14 cellular contexts compared by ENCODE assay signal in genomic region chr2:232893834-232894233, GRCh38.
"Had no signal": no experiment of that assay in that cellular context is flagged by ENCODE, and none has a peak within 500 bp of the region (broad histone marks: within the 10 kb centered on the region; RNA-seq: fewer than 3 reads in every experiment).

No MANE protein-coding gene starts in this region.

- H3K9me3 Mint-ChIP-seq: activated T-helper 1 cell treated with anti-CD3 and anti-CD28 coated beads, Interleukin-12 subunit alpha, Interleukin-12 subunit beta, Interleukin-2, Interleukin-4 antibody, amounts not matched to agents 30 ng/mL and 10 ng/mL and 1 ng/mL, durations not matched to agents 14 hours and 24 hours and 36 hours; dendritic cell treated with granulocyte-macrophage colony-stimulating factor and Interleukin-4, amounts not matched to agents 40 ng/mL and 50 ng/mL, for 4 days; effector memory CD8-positive, alpha-beta T cell; WTC11 had no signal

- H3K27ac ChIP-seq: breast epithelium, left lung, pancreas, sigmoid colon, spleen had no signal

- H3K36me3 Mint-ChIP-seq: WTC11 had no signal

- H3K4me3 ChIP-seq: breast epithelium, left lung, pancreas, sigmoid colon, spleen had no signal

- ATAC-seq: activated CD8-positive, alpha-beta T cell treated with anti-CD3 and anti-CD28 coated beads, Interleukin-2, amount 10 ng/mL, durations not matched to agents 7 days and 5 days; effector memory CD8-positive, alpha-beta T cell; left lung; pancreas; WTC11 had no signal

- H3K4me1 ChIP-seq: breast epithelium, left lung had no signal

- H3K4me3 Mint-ChIP-seq: activated CD8-positive, alpha-beta T cell treated with anti-CD3 and anti-CD28 coated beads, Interleukin-2, amount 10 ng/mL, durations not matched to agents 7 days and 5 days; activated T-helper 1 cell treated with anti-CD3 and anti-CD28 coated beads, Interleukin-12 subunit alpha, Interleukin-12 subunit beta, Interleukin-2, Interleukin-4 antibody, amounts not matched to agents 30 ng/mL and 10 ng/mL and 1 ng/mL, durations not matched to agents 14 hours and 24 hours and 36 hours; dendritic cell treated with granulocyte-macrophage colony-stimulating factor and Interleukin-4, amounts not matched to agents 40 ng/mL and 50 ng/mL, for 4 days; effector memory CD8-positive, alpha-beta T cell; WTC11 had no signal

- DNase-seq: activated CD4-positive, alpha-beta T cell treated with anti-CD3 and anti-CD28 coated beads for 4 hours; activated CD8-positive, alpha-beta T cell treated with anti-CD3 and anti-CD28 coated beads, Interleukin-2, amount 10 ng/mL, durations not matched to agents 7 days and 5 days; activated naive CD4-positive, alpha-beta T cell treated with Interleukin-2 at 50 U/mL for 16 hours; effector memory CD8-positive, alpha-beta T cell; mesendoderm; sigmoid colon; T-helper 2 cell had no signal

- H3K27me3 ChIP-seq: breast epithelium, pancreas had no signal

- H3K36me3 ChIP-seq: breast epithelium, left lung, pancreas, sigmoid colon, spleen had no signal

- H3K9me3 ChIP-seq: breast epithelium, left lung, pancreas, sigmoid colon, spleen had no signal

- H3K27ac Mint-ChIP-seq: activated CD8-positive, alpha-beta T cell treated with anti-CD3 and anti-CD28 coated beads, Interleukin-2, amount 10 ng/mL, durations not matched to agents 7 days and 5 days; activated T-helper 1 cell treated with anti-CD3 and anti-CD28 coated beads, Interleukin-12 subunit alpha, Interleukin-12 subunit beta, Interleukin-2, Interleukin-4 antibody, amounts not matched to agents 30 ng/mL and 10 ng/mL and 1 ng/mL, durations not matched to agents 14 hours and 24 hours and 36 hours; dendritic cell treated with granulocyte-macrophage colony-stimulating factor and Interleukin-4, amounts not matched to agents 40 ng/mL and 50 ng/mL, for 4 days; effector memory CD8-positive, alpha-beta T cell; WTC11 had no signal
